Comparison of ENCODE assay signal across 24 cellular contexts in the genomic region with DNA sequence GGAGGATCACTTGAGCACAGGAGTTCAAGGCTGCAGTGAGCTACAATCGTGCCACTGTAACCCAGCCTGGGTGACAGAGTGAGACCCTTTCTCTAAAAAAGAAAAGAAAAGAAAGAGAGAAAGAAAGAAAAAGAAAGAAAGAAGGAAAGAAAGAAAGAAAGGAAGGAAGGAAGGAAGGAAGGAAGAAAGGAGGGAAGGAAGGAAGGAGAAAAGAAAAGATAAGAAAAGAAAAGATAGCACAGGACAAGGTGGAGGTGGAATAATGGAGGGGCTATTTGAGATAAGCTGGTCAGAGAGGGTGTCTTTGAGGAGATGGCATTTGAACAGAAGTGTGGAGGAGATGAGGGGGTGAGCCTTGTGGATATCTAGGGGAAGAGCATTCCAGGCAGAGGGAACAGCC. TPM values are rescaled to one million over a fixed set of nuclear protein-coding genes. Genes with fewer than 3 reads are reported as not detected.
A peak's percentile ranks its signal among the peaks of the same experiment; 100 is the strongest.
DNase-seq lines count a peak whose midpoint lies in the region; ATAC-seq, FAIRE-seq and TF ChIP-seq lines count a peak whose summit lies in the region.
"Had no signal": no experiment of that assay in that cellular context is flagged by ENCODE, and none has a peak within 500 bp of the region (broad histone marks: within the 10 kb centered on the region; RNA-seq: fewer than 3 reads in every experiment).

No MANE protein-coding gene starts in this region.

- H3K79me2 ChIP-seq in astrocyte (ENCODE audit: insufficient read depth, low read length) (peaks cover 23% of the 10 kb centered on the region), neural progenitor cell (ENCODE audit: low read depth) (peaks cover 23% of the 10 kb centered on the region)

- H3K27ac ChIP-seq in astrocyte (ENCODE audit: low read depth, low read length) (no peak overlapping the region), neural progenitor cell (no peak overlapping the region), dorsolateral prefrontal cortex (no peak overlapping the region)
- H3K27ac ChIP-seq: 22Rv1, BLaER1, C4-2B had no signal

- no peak overlapping the region for H3K4me2 ChIP-seq in astrocyte (ENCODE audit: low read length)
- H3K4me2 ChIP-seq in neural progenitor cell, result no peak overlapping the region
- H3K4me2 ChIP-seq: BLaER1, GM23338 had no signal

- H3K36me3 ChIP-seq in astrocyte (ENCODE audit: insufficient read depth, low read length), result no peaks in the 10 kb centered on the region
- no peaks in the 10 kb centered on the region for H3K36me3 ChIP-seq in neural progenitor cell

- H3F3A ChIP-seq in neural progenitor cell (ENCODE audit: low read depth), result no peaks in the 10 kb centered on the region

- no peaks in the 10 kb centered on the region for H3K9me3 Mint-ChIP-seq in activated T-cell treated with anti-CD3 and anti-CD28 coated beads, Interleukin-2, amount 50 U/mL, for 72 hours
- H3K9me3 Mint-ChIP-seq in astrocyte (ENCODE audit: unreplicated experiment) (no peaks in the 10 kb centered on the region), endothelial cell (ENCODE audit: unreplicated experiment) (no peaks in the 10 kb centered on the region), neural progenitor cell (no peaks in the 10 kb centered on the region)
- H3K9me3 Mint-ChIP-seq: CD8-positive, alpha-beta T cell; H9 had no signal

- H3K4me3 ChIP-seq in astrocyte (ENCODE audit: insufficient read depth, low read depth, low read length) (no peak overlapping the region), neural progenitor cell (no peak overlapping the region), dorsolateral prefrontal cortex (no peak overlapping the region)
- H3K4me3 ChIP-seq: BLaER1, GM23338 had no signal

- H3K9me3 ChIP-seq in astrocyte (ENCODE audit: insufficient read depth, low read depth, low read length), result no peaks in the 10 kb centered on the region
- no peaks in the 10 kb centered on the region for H3K9me3 ChIP-seq in neural progenitor cell (ENCODE audit: low read depth)
- H3K9me3 ChIP-seq: BLaER1, Caco-2 had no signal

- H3K36me3 Mint-ChIP-seq in activated T-cell treated with anti-CD3 and anti-CD28 coated beads, Interleukin-2, amount 50 U/mL, for 72 hours (ENCODE audit: insufficient read depth in 2 of 2), result peaks cover 3 to 5% of the 10 kb centered on the region in 2 donors
- peaks cover 2% of the 10 kb centered on the region for H3K36me3 Mint-ChIP-seq in astrocyte (ENCODE audit: low read depth, unreplicated experiment)
- peaks cover 7% of the 10 kb centered on the region for H3K36me3 Mint-ChIP-seq in endothelial cell (ENCODE audit: low read depth, unreplicated experiment)
- peaks cover 7% of the 10 kb centered on the region for H3K36me3 Mint-ChIP-seq in neural progenitor cell

- FAIRE-seq in astrocyte (lab: Jason Lieb, UNC), result no peak
- FAIRE-seq: A204.1, G401.6, GM12892, GM19239 had no signal

- peaks cover 27% of the 10 kb centered on the region for H3K4me1 Mint-ChIP-seq in activated T-cell treated with anti-CD3 and anti-CD28 coated beads, Interleukin-2, amount 50 U/mL, for 72 hours (ENCODE audit: low read depth)
- peaks cover 6% of the 10 kb centered on the region for H3K4me1 Mint-ChIP-seq in astrocyte (ENCODE audit: low read depth, unreplicated experiment)
- peaks cover 15% of the 10 kb centered on the region for H3K4me1 Mint-ChIP-seq in endothelial cell (ENCODE audit: unreplicated experiment)
- H3K4me1 Mint-ChIP-seq in neural progenitor cell, result peaks cover 11% of the 10 kb centered on the region

- TF ChIP-seq CTCF in astrocyte (IDR thresholded peaks at IDR 0.05; ENCODE audit: insufficient read depth, low read depth, low read length), result no peak
- TF ChIP-seq CTCF in endothelial cell (IDR thresholded peaks at IDR 0.05; ENCODE audit: unreplicated experiment), result no peak
- no peak for TF ChIP-seq CTCF in neural progenitor cell (IDR thresholded peaks at IDR 0.05)
- TF ChIP-seq CTCF in dorsolateral prefrontal cortex (IDR thresholded peaks at IDR 0.05 in 54 of 56, conservative IDR thresholded peaks at IDR 0.05 in 2 of 56; ENCODE audit: low read depth in 1 of 56, partially characterized antibody in 56 of 56), result no peak

- no peak for DNase-seq in activated T-cell treated with anti-CD3 and anti-CD28 coated beads, Interleukin-2, amount 50 U/mL, for 72 hours
- DNase-seq in activated T-cell treated with anti-CD3 and anti-CD28 coated beads for 4 hours (no peak), astrocyte (ENCODE audit: low read depth) (no peak), endothelial cell (ENCODE audit: low spot score) (no peak), neural progenitor cell (ENCODE audit: low spot score) (no peak), dorsolateral prefrontal cortex (no peak), left colon (no peak)
- DNase-seq: Caco-2; CD4-positive, CD25-positive, alpha-beta regulatory T cell; CD8-positive, alpha-beta T cell; DMS153; DND-41; H9 had no signal

- H3K4me1 ChIP-seq in astrocyte (ENCODE audit: insufficient read depth, low read length) (peaks cover 11% of the 10 kb centered on the region), neural progenitor cell (peaks cover 7% of the 10 kb centered on the region)

- H3K4me3 Mint-ChIP-seq in activated T-cell treated with anti-CD3 and anti-CD28 coated beads, Interleukin-2, amount 50 U/mL, for 72 hours, result no peak overlapping the region
- H3K4me3 Mint-ChIP-seq in astrocyte (ENCODE audit: unreplicated experiment) (no peak overlapping the region), endothelial cell (ENCODE audit: unreplicated experiment) (no peak overlapping the region), neural progenitor cell (no peak overlapping the region)
- H3K4me3 Mint-ChIP-seq: B cell; CD4-positive, CD25-positive, alpha-beta regulatory T cell; CD8-positive, alpha-beta T cell; GM23338 had no signal

- peaks cover 17% of the 10 kb centered on the region for H3K27me3 Mint-ChIP-seq in activated T-cell treated with anti-CD3 and anti-CD28 coated beads, Interleukin-2, amount 50 U/mL, for 72 hours (ENCODE audit: low read depth)
- H3K27me3 Mint-ChIP-seq in astrocyte (ENCODE audit: low read depth, unreplicated experiment) (peaks cover 31% of the 10 kb centered on the region), endothelial cell (ENCODE audit: unreplicated experiment) (peaks cover 11% of the 10 kb centered on the region), neural progenitor cell (ENCODE audit: insufficient read depth, low read depth) (peaks cover 20% of the 10 kb centered on the region)

- H3K27me3 ChIP-seq in astrocyte (ENCODE audit: insufficient read depth, low read length), result peaks cover 17% of the 10 kb centered on the region
- peaks cover 56% of the 10 kb centered on the region for H3K27me3 ChIP-seq in neural progenitor cell
- H3K27me3 ChIP-seq in dorsolateral prefrontal cortex, result peaks cover 0 to 8% (median 0%) of the 10 kb centered on the region in 45 donors
- H3K27me3 ChIP-seq: BLaER1 had no signal

- no peak for ATAC-seq in activated T-cell treated with anti-CD3 and anti-CD28 coated beads, Interleukin-2, amount 50 U/mL, for 72 hours (replicated peaks in 1 of 2)
- no peak for ATAC-seq in GM18861 (IDR thresholded peaks at IDR 0.05; ENCODE audit: unreplicated experiment)
- no peak for ATAC-seq in left colon
- ATAC-seq: CD8-positive, alpha-beta T cell; GM23338 had no signal

- peak overlapping the region; percentile 39 for H3K27ac Mint-ChIP-seq in activated T-cell treated with anti-CD3 and anti-CD28 coated beads, Interleukin-2, amount 50 U/mL, for 72 hours
- H3K27ac Mint-ChIP-seq in astrocyte (ENCODE audit: unreplicated experiment) (peak overlapping the region; percentile 1), endothelial cell (ENCODE audit: unreplicated experiment) (peak overlapping the region; percentile 67), neural progenitor cell (peak overlapping the region; percentile 23)
- H3K27ac Mint-ChIP-seq: B cell; CD4-positive, CD25-positive, alpha-beta regulatory T cell; CD8-positive, alpha-beta T cell; GM23338 had no signal

- peaks cover 19% of the 10 kb centered on the region for H4K20me1 ChIP-seq in astrocyte (ENCODE audit: insufficient read depth, low read length)
- H4K20me1 ChIP-seq in neural progenitor cell (ENCODE audit: low read depth), result peaks cover 20% of the 10 kb centered on the region

- intact Hi-C loops in dorsolateral prefrontal cortex (cut with DNase I) (loop anchor here (5.0 to 10.0 kb wide), 3 partner anchors 60 to 297 kb away; a partner anchor contains a TSS), left colon (cut with DNase I, micrococcal nuclease) (no loop called here)

- no peak overlapping the region for H2AFZ ChIP-seq in astrocyte (ENCODE audit: low read depth, low read length)
- no peak overlapping the region for H2AFZ ChIP-seq in neural progenitor cell (replicated peaks)
- H2AFZ ChIP-seq: GM23338 had no signal

- H3K9ac ChIP-seq in astrocyte (ENCODE audit: low read length) (no peak overlapping the region), neural progenitor cell (no peak overlapping the region)
- H3K9ac ChIP-seq: BLaER1 had no signal

RNA-seq across cellular contexts. Expression of a gene that starts 2.7 kb away (rescaled TPM):
- 10 to 100 TPM; 13.1 to 19.3 TPM for total RNA-seq in activated T-cell treated with anti-CD3 and anti-CD28 coated beads, Interleukin-2, amount 50 U/mL, for 72 hours
- 16.2 and 20.6 TPM in 2 replicates for total RNA-seq in astrocyte
- total RNA-seq in endothelial cell (ENCODE audit: unreplicated experiment), result 21.2 TPM
- total RNA-seq in neural progenitor cell (ENCODE audit: low replicate concordance), result 11.1 and 15.3 TPM in 2 replicates
- 10 to 100 TPM; 10.2 to 19.6 (median 13.1) TPM for total RNA-seq in dorsolateral prefrontal cortex
- total RNA-seq in left colon, result 1 to 10 TPM; 7.3 to 8.0 TPM

RNA-seq across cellular contexts. Expression of a gene that starts 13.5 kb away (rescaled TPM):
- not detected for total RNA-seq in activated T-cell treated with anti-CD3 and anti-CD28 coated beads, Interleukin-2, amount 50 U/mL, for 72 hours
- total RNA-seq in astrocyte (0.36 and 0.48 TPM in 2 replicates), endothelial cell (ENCODE audit: unreplicated experiment) (0.23 TPM), neural progenitor cell (ENCODE audit: low replicate concordance) (0.07 and 0.19 TPM in 2 replicates), dorsolateral prefrontal cortex (1 to 10 TPM; 1.7 to 7.6 (median 4.5) TPM), left colon (under 1 TPM; 0.06 to 0.11 TPM)
- total RNA-seq: Caco-2; CD8-positive, alpha-beta T cell; H4 had no signal

RNA-seq across cellular contexts. Expression of a gene that starts 55.7 kb away (rescaled TPM):
- not detected for total RNA-seq in activated T-cell treated with anti-CD3 and anti-CD28 coated beads, Interleukin-2, amount 50 U/mL, for 72 hours
- total RNA-seq in astrocyte (0.11 TPM in 1 of 2 replicates, not detected in the other), endothelial cell (ENCODE audit: unreplicated experiment) (27.2 TPM), neural progenitor cell (ENCODE audit: low replicate concordance) (0.75 and 3.9 TPM in 2 replicates), dorsolateral prefrontal cortex (1 to 10 TPM; 2.5 to 10.0 (median 4.8) TPM), left colon (1 to 10 TPM; 1.7 to 2.0 TPM)
- total RNA-seq: B cell; CD4-positive, CD25-positive, alpha-beta regulatory T cell; CD8-positive, alpha-beta T cell had no signal

Comparison
In these comparisons a context has a peak if more than half of its experiments do, and no peak if none do; other contexts are left out.
1. H3K27ac Mint-ChIP-seq: peak in every context shown above with its lines; median percentile 67 in endothelial cell; 39 in activated T-cell treated with anti-CD3 and anti-CD28 coated beads, Interleukin-2, amount 50 U/mL, for 72 hours; 23 in neural progenitor cell; 1 in astrocyte.
2. intact Hi-C loops: an anchor here in dorsolateral prefrontal cortex (5.0 to 10.0 kb wide); none called in left colon.